Comparison of ENCODE assay signal across 9 cellular contexts in the genomic region with DNA sequence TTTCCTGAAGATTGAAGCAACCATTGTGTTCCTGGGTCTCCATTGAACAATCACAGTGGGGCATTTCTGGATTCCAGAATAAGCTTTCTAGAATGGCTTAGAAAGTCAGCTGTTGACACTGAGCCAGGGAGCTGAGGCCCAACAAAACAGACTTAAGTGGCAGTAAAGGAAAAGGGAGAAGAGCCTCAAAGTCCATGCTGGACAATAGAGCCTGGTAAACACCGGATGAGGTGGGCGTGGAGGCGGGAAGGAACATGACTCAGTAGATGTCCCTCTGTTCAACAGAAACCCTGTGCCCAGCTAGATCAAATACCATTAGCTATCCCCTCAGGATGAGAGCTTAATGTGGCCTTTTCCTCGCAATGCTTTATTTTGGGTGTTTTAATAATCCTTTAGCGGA. TPM values are rescaled to one million over a fixed set of nuclear protein-coding genes. Genes with fewer than 3 reads are reported as not detected.
DNase-seq lines count a peak whose midpoint lies in the region; ATAC-seq and TF ChIP-seq lines count a peak whose summit lies in the region.
"Had no signal": no experiment of that assay in that cellular context is flagged by ENCODE, and none has a peak within 500 bp of the region (broad histone marks: within the 10 kb centered on the region; RNA-seq: fewer than 3 reads in every experiment).

No MANE protein-coding gene starts in this region.

- H3K27me3 ChIP-seq in left lung (no peaks in the 10 kb centered on the region), stomach (no peaks in the 10 kb centered on the region)

- H3K27ac ChIP-seq in left lung: peak overlapping the region; percentile 66 to 81
- peak overlapping the region; percentile 61 to 89 (median 78) for H3K27ac ChIP-seq in stomach

- H3K9me3 ChIP-seq in left lung (no peaks in the 10 kb centered on the region), stomach (no peaks in the 10 kb centered on the region)

- TF ChIP-seq EP300 in stomach (IDR thresholded peaks at IDR 0.05): no peak

- DNase-seq in LHCN-M2 (ENCODE audit: low read depth) (peak; percentile 87), dermis blood vessel endothelial cell (peak; percentile 97), left lung (no peak), stomach (no peak), NCI-H748 (lab: John Stamatoyannopoulos, UW; ENCODE audit: unreplicated experiment) (no peak), GM10266 (ENCODE audit: extremely low spot score) (no peak), RPMI8226 (no peak), SKM-1 treated with dmso at 0.1 percent for 144 hours (lab: John Stamatoyannopoulos, UW; ENCODE audit: unreplicated experiment) (no peak)
- DNase-seq: naive thymus-derived CD4-positive, alpha-beta T cell had no signal

- TF ChIP-seq CTCF in left lung (IDR thresholded peaks at IDR 0.05) (no peak), stomach (IDR thresholded peaks at IDR 0.05) (no peak), GM10266 (IDR thresholded peaks at IDR 0.05; ENCODE audit: control insufficient read depth, insufficient read depth, low read depth, missing control alignments) (no peak)

- H3K4me3 ChIP-seq in left lung: no peak overlapping the region
- no peak overlapping the region for H3K4me3 ChIP-seq in stomach

- H3K4me1 ChIP-seq in left lung (peaks cover 43 to 79% of the 10 kb centered on the region in 2 donors), stomach (peaks cover 20 to 70% (median 43%) of the 10 kb centered on the region in 4 donors)

- H3K36me3 ChIP-seq in left lung (peaks cover 0 to 55% of the 10 kb centered on the region in 2 donors), stomach (peaks cover 12 to 69% (median 51%) of the 10 kb centered on the region in 4 donors)

- no peak for TF ChIP-seq POLR2A in stomach (IDR thresholded peaks at IDR 0.05)

- 71 to 83% (median 74%) methylated on average over 5 of the region's 5 CpGs for WGBS in stomach, 5 donors

- ATAC-seq in left lung: peak; percentile 44

- intact Hi-C loops in left lung (cut with DNase I): no loop called here
- intact Hi-C loops in stomach (cut with DNase I; ENCODE audit: low total_unique reads): no loop called here

RNA-seq across cellular contexts. Expression of a gene that starts 14.7 kb away (rescaled TPM):
- total RNA-seq in LHCN-M2 (2014; rRNA removed) (797 and 1,163 TPM in 2 replicates), dermis blood vessel endothelial cell (756 and 1,107 TPM in 2 replicates), left lung (1,000 to 10,000 TPM; 1,647 to 5,045 TPM), stomach (1,000 to 10,000 TPM in 1 of 5 donors, 100 to 1,000 TPM in 3, 10 to 100 TPM in 1; 36.2 to 1,348 (median 170) TPM)
- 2,613 TPM for polyA plus RNA-seq in LHCN-M2 (2012)
- 10 to 100 TPM; 80.9 to 87.7 (median 86.7) TPM for polyA plus RNA-seq in stomach

Comparison
In these comparisons a context has a peak if more than half of its experiments do, and no peak if none do; other contexts are left out.
1. DNase-seq: peak in LHCN-M2 (single experiment) and dermis blood vessel endothelial cell (single experiment); none in left lung (0 of 2), stomach (single experiment), NCI-H748 (single experiment), GM10266 (single experiment), RPMI8226 (single experiment) and SKM-1 treated with dmso at 0.1 percent for 144 hours (single experiment).